Comparison of ENCODE assay signal across 21 cellular contexts in the genomic region with DNA sequence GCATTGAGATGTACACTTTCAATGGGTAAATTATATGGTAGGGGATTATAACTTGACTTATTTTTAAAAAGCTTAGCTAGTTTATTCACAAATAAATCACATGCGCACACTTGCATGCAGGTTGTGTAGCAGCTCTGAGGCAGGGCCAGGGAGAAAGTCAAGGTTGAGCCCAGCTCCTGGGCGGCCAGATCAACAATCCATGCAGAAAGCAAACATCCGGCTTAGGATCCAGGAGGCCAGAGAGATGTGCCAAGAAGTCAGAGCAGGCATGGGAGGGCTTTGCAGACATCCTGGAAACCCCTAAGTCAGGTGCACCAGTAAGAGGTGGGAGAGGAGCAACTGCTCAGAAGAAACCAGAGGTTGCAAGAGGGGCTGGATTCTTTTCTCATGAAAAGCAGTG.
A peak's percentile ranks its signal among the peaks of the same experiment; 100 is the strongest.
DNase-seq lines count a peak whose midpoint lies in the region; TF ChIP-seq lines count a peak whose summit lies in the region.
"Had no signal": no experiment of that assay in that cellular context is flagged by ENCODE, and none has a peak within 500 bp of the region (broad histone marks: within the 10 kb centered on the region; RNA-seq: fewer than 3 reads in every experiment).

No MANE protein-coding gene starts in this region.

- no peaks in the 10 kb centered on the region for H3K36me3 ChIP-seq in parathyroid adenoma (ENCODE audit: control insufficient read depth, insufficient read depth, low read length)
- no peaks in the 10 kb centered on the region for H3K36me3 ChIP-seq in H7 (replicated peaks; ENCODE audit: control insufficient read depth, insufficient read depth, low read length)
- H3K36me3 ChIP-seq: BLaER1 treated with 17β-estradiol and CSF1 and Interleukin-3, amounts not matched to agents 10 nM and 100 nM; SJCRH30 had no signal

- DNase-seq in HT-29 (ENCODE audit: low spot score) (peak; percentile 51), LNCaP clone FGC (ENCODE audit: low read depth) (peak; percentile 10), ecto neural progenitor cell (ENCODE audit: low spot score) (peak; percentile 41), SHP77 treated with DMSO at 0.1 percent for 48 hours (lab: John Stamatoyannopoulos, UW) (no peak), H7 (no peak), iPS-NIHi7 (ENCODE audit: extremely low spot score) (no peak)
- DNase-seq: Calu3; CD8-positive, alpha-beta T cell; DMS153; GDM1; IMR-90; NCI-H1105 treated with DMSO at 0.1 percent for 48 hours; NCI-H187; NCI-H446; NCI-H526; NK-92 treated with Interleukin-12 subunit alpha and Interleukin-12 subunit beta, amount 100 ng/mL, for 24 hours; SJCRH30 had no signal

- no peak overlapping the region for H3K4me3 ChIP-seq in LNCaP clone FGC (ENCODE audit: low read depth, low read length)
- no peak overlapping the region for H3K4me3 ChIP-seq in parathyroid adenoma (ENCODE audit: low read depth, low read length)
- H3K4me3 ChIP-seq in H7 (ENCODE audit: insufficient read depth, low read depth, low read length), result no peak overlapping the region
- H3K4me3 ChIP-seq: BLaER1 treated with 17β-estradiol and CSF1 and Interleukin-3, amounts not matched to agents 10 nM and 100 nM; GM23338; SJCRH30 had no signal

- peaks cover 12% of the 10 kb centered on the region for H3K4me1 ChIP-seq in parathyroid adenoma
- H3K4me1 ChIP-seq: BLaER1 treated with 17β-estradiol and CSF1 and Interleukin-3, amounts not matched to agents 10 nM and 100 nM; SJCRH30 had no signal

- H3K27me3 ChIP-seq in parathyroid adenoma (ENCODE audit: control insufficient read depth, insufficient read depth, low read length) (no peaks in the 10 kb centered on the region), H7 (ENCODE audit: control insufficient read depth, insufficient read depth, low read length) (no peaks in the 10 kb centered on the region)
- H3K27me3 ChIP-seq: BLaER1 treated with 17β-estradiol and CSF1 and Interleukin-3, amounts not matched to agents 10 nM and 100 nM; SJCRH30 had no signal

- H2AFZ ChIP-seq in parathyroid adenoma, result peak overlapping the region; percentile 39
- H2AFZ ChIP-seq: GM23338 had no signal

- H3K9me3 ChIP-seq in parathyroid adenoma (ENCODE audit: control insufficient read depth, low read length), result no peaks in the 10 kb centered on the region
- H3K9me3 ChIP-seq: SJCRH30 had no signal

- no peak overlapping the region for H3K9ac ChIP-seq in parathyroid adenoma
- H3K9ac ChIP-seq: BLaER1 treated with 17β-estradiol and CSF1 and Interleukin-3, amounts not matched to agents 10 nM and 100 nM; KMS-11 had no signal

- no peak overlapping the region for H3K27ac ChIP-seq in parathyroid adenoma
- H3K27ac ChIP-seq: BLaER1 treated with 17β-estradiol and CSF1 and Interleukin-3, amounts not matched to agents 10 nM and 100 nM; KMS-11; SJCRH30 had no signal

- H3K79me2 ChIP-seq in parathyroid adenoma, result no peaks in the 10 kb centered on the region

- H3K4me2 ChIP-seq in parathyroid adenoma (ENCODE audit: low read length), result no peak overlapping the region
- H3K4me2 ChIP-seq: BLaER1 treated with 17β-estradiol and CSF1 and Interleukin-3, amounts not matched to agents 10 nM and 100 nM; GM23338; KMS-11 had no signal

- TF ChIP-seq CTCF in LNCaP clone FGC (IDR thresholded peaks at IDR 0.05; ENCODE audit: control insufficient read depth, extremely low read depth, insufficient read depth), result no peak
- TF ChIP-seq CTCF in parathyroid adenoma (IDR thresholded peaks at IDR 0.05), result no peak

Comparison
In these comparisons a context has a peak if more than half of its experiments do, and no peak if none do; other contexts are left out.
1. DNase-seq: peak in HT-29 (single experiment), LNCaP clone FGC (single experiment) and ecto neural progenitor cell (single experiment); none in SHP77 treated with DMSO at 0.1 percent for 48 hours (single experiment), H7 (single experiment) and iPS-NIHi7 (single experiment).